Comparison of ENCODE assay signal across 1 cellular context in genomic region chr6:158026901-158027589, GRCh38.
TF ChIP-seq lines count a peak whose summit lies in the region.

No MANE protein-coding gene starts in this region.

TF ChIP-seq in H1, 55 proteins besides CTCF, POLR2A, EP300 and RAD21 (continued from another document):
- no peak for TF ChIP-seq USF2 (IDR thresholded peaks at IDR 0.05; ENCODE audit: low read length)
